Comparison of ENCODE assay signal across 1 cellular context in genomic region chr10:124064676-124065075, GRCh38.
TF ChIP-seq lines count a peak whose summit lies in the region.

No MANE protein-coding gene starts in this region.

TF ChIP-seq in K562, 482 proteins besides CTCF, POLR2A, EP300 and RAD21 (continued from another document):
- TF ChIP-seq PHTF2 (CRISPR knock-in tag; IDR thresholded peaks at IDR 0.05) (no peak), SMAD4 (CRISPR knock-in tag; conservative IDR thresholded peaks at IDR 0.05) (0 out of 2 replicates have a peak, but pooled peaks have one; percentile 55), GABPA (tag; conservative IDR thresholded peaks at IDR 0.05; ENCODE audit: low read depth) (0 out of 2 replicates have a peak, but pooled peaks have one; percentile 21), ZNF778 (CRISPR knock-in tag; IDR thresholded peaks at IDR 0.05) (no peak)
